In genomic region chr1:93448292-93448982, GRCh38 we compare ENCODE assay signal across 7 cellular contexts. TPM values are rescaled to one million over a fixed set of nuclear protein-coding genes. Genes with fewer than 3 reads are reported as not detected.
DNase-seq lines count a peak whose midpoint lies in the region; ATAC-seq and TF ChIP-seq lines count a peak whose summit lies in the region.

No MANE protein-coding gene starts in this region.

- peak overlapping the region; percentile 99 for H2AFZ ChIP-seq in SU-DHL-6 (ENCODE audit: low read depth, low read length, severe bottlenecking)

- H3K4me1 Mint-ChIP-seq in endothelial cell (ENCODE audit: unreplicated experiment) (peaks cover 40% of the 10 kb centered on the region), mesothelial cell of epicardium (peaks cover 39% of the 10 kb centered on the region)

- peak overlapping the region; percentile 86 for H3K9ac ChIP-seq in HUES6 (ENCODE audit: low read length)
- peak overlapping the region; percentile 73 for H3K9ac ChIP-seq in SU-DHL-6 (ENCODE audit: low read length)

- no peaks in the 10 kb centered on the region for H3K79me2 ChIP-seq in SU-DHL-6 (ENCODE audit: insufficient read depth, low read length)

- H3K4me3 Mint-ChIP-seq in endothelial cell (ENCODE audit: unreplicated experiment) = peak overlapping the region; percentile 100
- peak overlapping the region; percentile 98 for H3K4me3 Mint-ChIP-seq in mesothelial cell of epicardium

- H3K27me3 ChIP-seq in HUES6 (ENCODE audit: control insufficient read depth, insufficient read depth, low read length) = no peaks in the 10 kb centered on the region
- H3K27me3 ChIP-seq in SU-DHL-6 (ENCODE audit: low read length) = no peaks in the 10 kb centered on the region
- H3K27me3 ChIP-seq in upper lobe of right lung = peaks cover 25% of the 10 kb centered on the region

- H3K4me3 ChIP-seq in HUES6 (ENCODE audit: low read depth, low read length) = peak overlapping the region; percentile 81
- H3K4me3 ChIP-seq in SU-DHL-6 (ENCODE audit: insufficient read depth, low read length, poor library complexity, severe bottlenecking) = peak overlapping the region; percentile 89
- peak overlapping the region; percentile 78 for H3K4me3 ChIP-seq in upper lobe of right lung

- H3K27me3 Mint-ChIP-seq in endothelial cell (ENCODE audit: unreplicated experiment) (peaks cover 11% of the 10 kb centered on the region), mesothelial cell of epicardium (ENCODE audit: low read depth) (no peaks in the 10 kb centered on the region)

- ATAC-seq in upper lobe of right lung (peak; percentile 75), GM18502 (IDR thresholded peaks at IDR 0.05; ENCODE audit: poor library complexity, unreplicated experiment) (no peak)

- TF ChIP-seq CTCF in SU-DHL-6 (IDR thresholded peaks at IDR 0.05; ENCODE audit: insufficient read depth, low read length, poor library complexity, severe bottlenecking) = no peak
- TF ChIP-seq CTCF in endothelial cell (IDR thresholded peaks at IDR 0.05; ENCODE audit: unreplicated experiment) = no peak
- TF ChIP-seq CTCF in mesothelial cell of epicardium (IDR thresholded peaks at IDR 0.05; ENCODE audit: unreplicated experiment) = no peak
- TF ChIP-seq CTCF in upper lobe of right lung (IDR thresholded peaks at IDR 0.05) = no peak

- H3F3A ChIP-seq in SU-DHL-6 (ENCODE audit: insufficient read depth) = peaks cover 11% of the 10 kb centered on the region

- H3K9me2 ChIP-seq in SU-DHL-6 (replicated peaks; ENCODE audit: insufficient read depth, low read length) = no peaks in the 10 kb centered on the region

- H3K36me3 ChIP-seq in HUES6 (ENCODE audit: control insufficient read depth, insufficient read depth, low read length) (no peaks in the 10 kb centered on the region), SU-DHL-6 (ENCODE audit: low read length) (no peaks in the 10 kb centered on the region), upper lobe of right lung (no peaks in the 10 kb centered on the region)

- peak overlapping the region; percentile 85 for H3K4me2 ChIP-seq in SU-DHL-6 (ENCODE audit: low read depth, low read length, poor library complexity, severe bottlenecking)

- H3K27ac ChIP-seq in HUES6 (ENCODE audit: low read depth, low read length) (peak overlapping the region; percentile 99), SU-DHL-6 (ENCODE audit: low read depth, low read length) (no peak overlapping the region), upper lobe of right lung (peak overlapping the region; percentile 92)

- H3K9me3 Mint-ChIP-seq in endothelial cell (ENCODE audit: unreplicated experiment) (no peaks in the 10 kb centered on the region), mesothelial cell of epicardium (no peaks in the 10 kb centered on the region)

- peak; percentile 56 for DNase-seq in EL
- peak; percentile 56 for DNase-seq in endothelial cell (ENCODE audit: low spot score)
- DNase-seq in mesothelial cell of epicardium (ENCODE audit: low spot score in 2 of 2, unreplicated experiment in 2 of 2) = peak in 1 of 2 experiments; percentile 43
- peak; percentile 80 for DNase-seq in upper lobe of right lung

- no peaks in the 10 kb centered on the region for H4K20me1 ChIP-seq in SU-DHL-6 (ENCODE audit: low read depth, low read length)

- H3K36me3 Mint-ChIP-seq in endothelial cell (ENCODE audit: low read depth, unreplicated experiment) (peaks cover 9% of the 10 kb centered on the region), mesothelial cell of epicardium (no peaks in the 10 kb centered on the region)

- intact Hi-C loops in upper lobe of right lung (cut with DNase I) = no loop called here

- H3K4me1 ChIP-seq in HUES6 (ENCODE audit: control insufficient read depth, insufficient read depth, low read length) = peaks cover 32% of the 10 kb centered on the region
- no peaks in the 10 kb centered on the region for H3K4me1 ChIP-seq in upper lobe of right lung

- peak overlapping the region; percentile 90 for H3K27ac Mint-ChIP-seq in endothelial cell (ENCODE audit: unreplicated experiment)
- H3K27ac Mint-ChIP-seq in mesothelial cell of epicardium = peak overlapping the region; percentile 99

- H3K9me3 ChIP-seq in HUES6 (ENCODE audit: control insufficient read depth, insufficient read depth, low read depth, low read length) (no peaks in the 10 kb centered on the region), SU-DHL-6 (ENCODE audit: insufficient read depth, low read length) (no peaks in the 10 kb centered on the region), upper lobe of right lung (no peaks in the 10 kb centered on the region)

RNA-seq across cellular contexts. Expression of gene FNBP1L, which starts 0.5 kb away (rescaled TPM):
- total RNA-seq in endothelial cell (ENCODE audit: unreplicated experiment) (107 TPM), mesothelial cell of epicardium (71.5 to 74.5 TPM (median 73.7 TPM) in 3 replicates), upper lobe of right lung (50.0 TPM)
